ENCODE assay signal across 13 cellular contexts in genomic region chr2:203759692-203760365, GRCh38. TPM values are rescaled to one million over a fixed set of nuclear protein-coding genes. Genes with fewer than 3 reads are reported as not detected.
DNase-seq lines count a peak whose midpoint lies in the region; ATAC-seq, FAIRE-seq and TF ChIP-seq lines count a peak whose summit lies in the region.
"Had no signal": no experiment of that assay in that cellular context is flagged by ENCODE, and none has a peak within 500 bp of the region (broad histone marks: within the 10 kb centered on the region; RNA-seq: fewer than 3 reads in every experiment).

No MANE protein-coding gene starts in this region.

- peak overlapping the region; percentile 22; the same call in 1 of the 2 replicates for H3K4me3 ChIP-seq in PC-3 (ENCODE audit: low read length)
- no peak overlapping the region for H3K4me3 ChIP-seq in endothelial cell of umbilical vein (replicated peaks in 1 of 3; ENCODE audit: insufficient read depth in 1 of 3, low read depth in 1 of 3, low read length in 3 of 3)
- H3K4me3 ChIP-seq: SK-N-MC had no signal

- peaks cover 34% of the 10 kb centered on the region for H3K4me1 Mint-ChIP-seq in Calu3 (ENCODE audit: low read depth, unreplicated experiment)

- no peaks in the 10 kb centered on the region for H3K79me2 ChIP-seq in PC-3 (ENCODE audit: low read length)
- H3K79me2 ChIP-seq in endothelial cell of umbilical vein (ENCODE audit: control insufficient read depth, insufficient read depth, low read length), result no peaks in the 10 kb centered on the region

- H3K27me3 ChIP-seq in PC-3 (ENCODE audit: low read length) (no peaks in the 10 kb centered on the region), endothelial cell of umbilical vein (ENCODE audit: control insufficient read depth in 2 of 2, insufficient read depth in 2 of 2, low read length in 2 of 2) (no peaks in the 10 kb centered on the region)

- ATAC-seq in PC-3, result peak; percentile 98

- BruUV-seq in Calu3 (replicated peaks; lab: Mats Ljungman, UMichigan), result no TSS peak
- BruUV-seq in PC-3 (replicated peaks; lab: Mats Ljungman, UMichigan), result no TSS peak
- BruUV-seq in endothelial cell of umbilical vein (replicated peaks; lab: Mats Ljungman, UMichigan), result no TSS peak

- H3K9ac ChIP-seq in PC-3 (ENCODE audit: low read length), result peak overlapping the region; percentile 63
- H3K9ac ChIP-seq in endothelial cell of umbilical vein (replicated peaks; ENCODE audit: extremely low read depth, insufficient read depth, low read length), result no peak overlapping the region

- peak; percentile 40 for FAIRE-seq in endothelial cell of umbilical vein (lab: Jason Lieb, UNC)

- H3K9me3 Mint-ChIP-seq in Calu3 (ENCODE audit: low read depth, unreplicated experiment), result peaks cover 6% of the 10 kb centered on the region

- H2AFZ ChIP-seq in PC-3 (ENCODE audit: low read length), result peak overlapping the region; percentile 41
- peak overlapping the region; percentile 73 for H2AFZ ChIP-seq in endothelial cell of umbilical vein (ENCODE audit: low read depth, low read length)

- intact Hi-C loops in Calu3 (cut with micrococcal nuclease; ENCODE audit: unreplicated experiment) (no loop called here), PC-3 (cut with micrococcal nuclease) (loop anchor here (5.0 to 10.0 kb wide), 2 partner anchors 145 to 223 kb away; partner anchors contain the start of gene RAPH1), endothelial cell of umbilical vein (cut with micrococcal nuclease) (no loop called here)

- no peaks in the 10 kb centered on the region for H3K9me1 ChIP-seq in endothelial cell of umbilical vein (replicated peaks; ENCODE audit: control insufficient read depth, extremely low read depth, insufficient read depth, low read length)

- DNase-seq in Calu3 (peak; percentile 74), PC-3 (peak; percentile 97), endothelial cell of umbilical vein (ENCODE audit: low read depth, low spot score) (peak; percentile 37), non-pigmented ciliary epithelial cell (ENCODE audit: low read depth) (peak; percentile 67), HPDE6-E6E7 (ENCODE audit: extremely low spot score) (no peak), DMS114 treated with DMSO at 0.1 percent for 48 hours (lab: John Stamatoyannopoulos, UW; ENCODE audit: unreplicated experiment) (no peak), NCI-H510A treated with DMSO at 0.1 percent for 48 hours (lab: John Stamatoyannopoulos, UW) (no peak)
- no peak for DNase-seq in stimulated activated CD4-positive, alpha-beta T cell treated with anti-CD3 and anti-CD28 coated beads, Interleukin-4, amount 100 ng/mL, for 1 hour
- DNase-seq: cerebellar nuclear complex, DMS 273 treated with DMSO at 0.1 percent for 48 hours, NCI-H2107, posterior cingulate gyrus had no signal

- H3K9me3 ChIP-seq in PC-3 (ENCODE audit: low read length) (peaks cover 14% of the 10 kb centered on the region; the same call in 1 of the 2 replicates), endothelial cell of umbilical vein (replicated peaks; ENCODE audit: control insufficient read depth, insufficient read depth, low read length) (no peaks in the 10 kb centered on the region)

- dilution Hi-C loops in endothelial cell of umbilical vein (cut with MboI; ENCODE audit: extremely low pct_ligation_motif_present, low sequenced_read_pairs), result no loop called here

- no peaks in the 10 kb centered on the region for H3K27me3 Mint-ChIP-seq in Calu3 (ENCODE audit: unreplicated experiment)

- H3K4me2 ChIP-seq in PC-3 (ENCODE audit: low read length), result peak overlapping the region; percentile 75
- no peak overlapping the region for H3K4me2 ChIP-seq in endothelial cell of umbilical vein (ENCODE audit: insufficient read depth, low read length)

- H3F3A ChIP-seq in PC-3 (ENCODE audit: low read length, unreplicated experiment), result no peaks in the 10 kb centered on the region

- H3K4me1 ChIP-seq in PC-3 (ENCODE audit: insufficient read depth, low read length), result peaks cover 26% of the 10 kb centered on the region
- H3K4me1 ChIP-seq in endothelial cell of umbilical vein (ENCODE audit: control insufficient read depth, extremely low read depth, insufficient read depth, low read length), result peaks cover 7% of the 10 kb centered on the region

- TF ChIP-seq CTCF in Calu3 (IDR thresholded peaks at IDR 0.05; ENCODE audit: unreplicated experiment), result no peak
- TF ChIP-seq CTCF in PC-3 (conservative IDR thresholded peaks at IDR 0.05; ENCODE audit: low read depth, low read length), result no peak
- no peak for TF ChIP-seq CTCF in endothelial cell of umbilical vein (IDR thresholded peaks at IDR 0.05; ENCODE audit: extremely low read depth in 1 of 2, insufficient read depth in 1 of 2, low read depth in 1 of 2, low read length in 2 of 2)

- TF ChIP-seq POLR2A in endothelial cell of umbilical vein (IDR thresholded peaks at IDR 0.05; ENCODE audit: low read depth, low read length), result no peak

- H3K27ac ChIP-seq in PC-3 (ENCODE audit: low read length) (peak overlapping the region; percentile 96), endothelial cell of umbilical vein (ENCODE audit: insufficient read depth, low read depth, low read length) (no peak overlapping the region)
- H3K27ac ChIP-seq: SK-N-MC had no signal

- no peaks in the 10 kb centered on the region for H3K36me3 ChIP-seq in PC-3 (ENCODE audit: low read depth, low read length)
- no peaks in the 10 kb centered on the region for H3K36me3 ChIP-seq in endothelial cell of umbilical vein (ENCODE audit: control insufficient read depth in 2 of 2, extremely low read depth in 1 of 2, insufficient read depth in 2 of 2, low read length in 2 of 2)

- POLR2A ChIA-PET in PC-3 (lab: Charles Lee; ENCODE audit: unreplicated experiment) (no interaction called here), endothelial cell of umbilical vein (lab: Charles Lee) (no interaction called here)

- no peaks in the 10 kb centered on the region for H3K9me2 ChIP-seq in PC-3 (replicated peaks; ENCODE audit: low read length)

- peak overlapping the region; percentile 97 for H3K27ac Mint-ChIP-seq in Calu3 (ENCODE audit: unreplicated experiment)

- H3K36me3 Mint-ChIP-seq in Calu3 (ENCODE audit: insufficient read depth, unreplicated experiment), result peaks cover 13% of the 10 kb centered on the region

- H4K20me1 ChIP-seq in PC-3 (ENCODE audit: low read length) (no peaks in the 10 kb centered on the region), endothelial cell of umbilical vein (replicated peaks; ENCODE audit: control insufficient read depth, extremely low read depth, insufficient read depth, low read length) (no peaks in the 10 kb centered on the region)

- H3K4me3 Mint-ChIP-seq in Calu3 (ENCODE audit: low read depth, unreplicated experiment), result peak overlapping the region; percentile 31

- CTCF ChIA-PET in Calu3 (lab: Charles Lee) (interaction anchor here (0.6 to 1.8 kb wide), 4 partner anchors 52 to 249 kb away, joined by 3 to 6 read pairs (median 4); no protein-coding TSS in a partner anchor), PC-3 (lab: Charles Lee) (no interaction called here), endothelial cell of umbilical vein (lab: Charles Lee) (no interaction called here)

TF ChIP-seq in endothelial cell of umbilical vein, 7 proteins besides CTCF, POLR2A, EP300 and RAD21:
- TF ChIP-seq GATA2 (IDR thresholded peaks at IDR 0.05; ENCODE audit: insufficient read depth, insufficient read length, low read depth, low read length) (peak; percentile 51), MAX (IDR thresholded peaks at IDR 0.05; ENCODE audit: insufficient read depth, insufficient read length) (no peak), EZH2 (IDR thresholded peaks at IDR 0.05; ENCODE audit: borderline replicate concordance, low read depth, low read length, severe bottlenecking) (no peak), POLR2AphosphoS5 (IDR thresholded peaks at IDR 0.05; ENCODE audit: insufficient read depth, low read depth, low read length) (peak; percentile 42), FOS (IDR thresholded peaks at IDR 0.05; ENCODE audit: borderline replicate concordance, insufficient read depth, low read length) (peak; percentile 72)

RNA-seq across cellular contexts. Expression of gene CD28, which starts 53.4 kb away (rescaled TPM):
- 0.07 TPM in 1 of 2 replicates, not detected in the other for total RNA-seq in Calu3 (2022)
- total RNA-seq in PC-3 (2014; rRNA removed), result not detected in 2 replicates
- 0.15 TPM in 1 of 2 replicates, not detected in the other for total RNA-seq in endothelial cell of umbilical vein
- polyA plus RNA-seq in endothelial cell of umbilical vein, result not detected in 2 replicates
- not detected in 2 replicates for polyA plus RNA-seq in endothelial cell of umbilical vein (2011; cell fraction: cytosol; rRNA removed)
- polyA plus RNA-seq in endothelial cell of umbilical vein (2011; cell fraction: nucleus; rRNA removed), result not detected in 2 replicates
- polyA plus RNA-seq in endothelial cell of umbilical vein (2012), result not detected in 2 replicates
- polyA minus RNA-seq in endothelial cell of umbilical vein, result 0.04 TPM in 1 of 2 replicates, not detected in the other
- not detected for polyA minus RNA-seq in endothelial cell of umbilical vein (2011; cell fraction: cytosol; rRNA and poly(A)+ RNA removed)
- polyA minus RNA-seq in endothelial cell of umbilical vein (2011; cell fraction: nucleus; rRNA and poly(A)+ RNA removed), result not detected in 2 replicates

Comparison
In these comparisons a context has a peak if more than half of its experiments do, and no peak if none do; other contexts are left out.
1. DNase-seq: peak in Calu3 (single experiment), PC-3 (single experiment), endothelial cell of umbilical vein (single experiment) and non-pigmented ciliary epithelial cell (single experiment); none in HPDE6-E6E7 (single experiment), DMS114 treated with DMSO at 0.1 percent for 48 hours (single experiment), NCI-H510A treated with DMSO at 0.1 percent for 48 hours (single experiment) and stimulated activated CD4-positive, alpha-beta T cell treated with anti-CD3 and anti-CD28 coated beads, Interleukin-4, amount 100 ng/mL, for 1 hour (single experiment).